In genomic region chr12:18567787-18568186, GRCh38 we compare ENCODE assay signal across 36 cellular contexts.
"Had no signal": no experiment of that assay in that cellular context is flagged by ENCODE, and none has a peak within 500 bp of the region (broad histone marks: within the 10 kb centered on the region; RNA-seq: fewer than 3 reads in every experiment).

No MANE protein-coding gene starts in this region.

- H3K4me3 ChIP-seq: ascending aorta, cardiac muscle cell had no signal

- H3K27me3 ChIP-seq: ascending aorta, cardiac muscle cell had no signal

- DNase-seq: activated CD4-positive, alpha-beta T cell treated with anti-CD3 and anti-CD28 coated beads, Interleukin-2, amount 10 ng/mL, durations not matched to agents 24 days and 14 days; activated CD4-positive, alpha-beta T cell treated with anti-CD3 and anti-CD28 coated beads, Interleukin-2, amount 50 U/mL, for 4 hours; activated CD8-positive, alpha-beta T cell treated with anti-CD3 and anti-CD28 coated beads for 36 hours; activated effector memory CD4-positive, alpha-beta T cell treated with anti-CD3 and anti-CD28 coated beads, Interleukin-2, amount 50 U/mL, for 16 hours; activated naive CD4-positive, alpha-beta T cell; activated naive CD4-positive, alpha-beta T cell treated with anti-CD3 and anti-CD28 coated beads, Interleukin-2, amount 50 U/mL, for 16 hours; activated naive CD8-positive, alpha-beta T cell treated with anti-CD3 and anti-CD28 coated beads for 36 hours; activated T-cell treated with anti-CD3 and anti-CD28 coated beads, Interleukin-2, amount 50 U/mL, for 1 hour; activated T-cell treated with anti-CD3 and anti-CD28 coated beads, Interleukin-2, amount 50 U/mL, for 72 hours; amygdala; MM.1S; MV-4-11; NCI-H1092; NCI-H1417; NCI-H146; NCI-H187; NCI-H2029 treated with DMSO at 0.1 percent for 48 hours; NCI-H2107; NCI-H2171 treated with DMSO at 0.1 percent for 48 hours; NCI-H2227 treated with DMSO at 0.1 percent for 48 hours; NCI-H446 treated with DMSO at 0.1 percent for 48 hours; NCI-H526; NCI-H774; PC-3; SIG-M5; SW 1271; T-helper 1 cell; T-helper 2 cell; T-helper 9 cell had no signal

- H3K9me3 ChIP-seq: ascending aorta had no signal

- H3K4me1 ChIP-seq: ascending aorta had no signal

- H3K9me3 Mint-ChIP-seq: activated CD4-positive, alpha-beta T cell treated with anti-CD3 and anti-CD28 coated beads, Interleukin-2, amount 10 ng/mL, durations not matched to agents 24 days and 14 days; activated T-helper 17 cell treated with anti-CD3 and anti-CD28 coated beads, Interleukin-2, amount 50 U/mL, for 72 hours had no signal

- H3K27ac ChIP-seq: ascending aorta, cardiac muscle cell, KMS-11, RWPE1 had no signal

- H3K9ac ChIP-seq: KMS-11 had no signal

- H3K27ac Mint-ChIP-seq: activated CD4-positive, alpha-beta T cell treated with anti-CD3 and anti-CD28 coated beads, Interleukin-2, amount 10 ng/mL, durations not matched to agents 24 days and 14 days; activated CD8-positive, alpha-beta T cell treated with anti-CD3 and anti-CD28 coated beads for 36 hours; activated naive CD8-positive, alpha-beta T cell treated with anti-CD3 and anti-CD28 coated beads for 36 hours; activated T-cell treated with anti-CD3 and anti-CD28 coated beads, Interleukin-2, amount 50 U/mL, for 72 hours; activated T-helper 17 cell treated with anti-CD3 and anti-CD28 coated beads, Interleukin-2, amount 50 U/mL, for 72 hours had no signal

- ATAC-seq: activated CD8-positive, alpha-beta T cell treated with anti-CD3 and anti-CD28 coated beads for 36 hours; activated T-cell treated with anti-CD3 and anti-CD28 coated beads, Interleukin-2, amount 50 U/mL, for 72 hours; activated T-helper 17 cell treated with anti-CD3 and anti-CD28 coated beads, Interleukin-2, amount 50 U/mL, for 72 hours; PC-3; Right ventricle myocardium inferior had no signal

- H3K4me2 ChIP-seq: KMS-11 had no signal

- H3K27me3 Mint-ChIP-seq: activated CD4-positive, alpha-beta T cell treated with anti-CD3 and anti-CD28 coated beads, Interleukin-2, amount 10 ng/mL, durations not matched to agents 24 days and 14 days; activated CD8-positive, alpha-beta T cell treated with anti-CD3 and anti-CD28 coated beads for 36 hours; activated naive CD8-positive, alpha-beta T cell treated with anti-CD3 and anti-CD28 coated beads for 36 hours; activated T-helper 17 cell treated with anti-CD3 and anti-CD28 coated beads, Interleukin-2, amount 50 U/mL, for 72 hours; central memory CD8-positive, alpha-beta T cell had no signal

- H3K36me3 ChIP-seq: ascending aorta, cardiac muscle cell had no signal

- H3K4me1 Mint-ChIP-seq: activated CD4-positive, alpha-beta T cell treated with anti-CD3 and anti-CD28 coated beads, Interleukin-2, amount 10 ng/mL, durations not matched to agents 24 days and 14 days; activated naive CD8-positive, alpha-beta T cell treated with anti-CD3 and anti-CD28 coated beads for 36 hours; activated T-helper 17 cell treated with anti-CD3 and anti-CD28 coated beads, Interleukin-2, amount 50 U/mL, for 72 hours; central memory CD8-positive, alpha-beta T cell had no signal

- H3K36me3 Mint-ChIP-seq: activated naive CD8-positive, alpha-beta T cell treated with anti-CD3 and anti-CD28 coated beads for 36 hours had no signal

- H3K4me3 Mint-ChIP-seq: activated CD4-positive, alpha-beta T cell treated with anti-CD3 and anti-CD28 coated beads, Interleukin-2, amount 10 ng/mL, durations not matched to agents 24 days and 14 days; activated CD8-positive, alpha-beta T cell treated with anti-CD3 and anti-CD28 coated beads for 36 hours; activated naive CD8-positive, alpha-beta T cell treated with anti-CD3 and anti-CD28 coated beads for 36 hours; activated T-cell treated with anti-CD3 and anti-CD28 coated beads, Interleukin-2, amount 50 U/mL, for 72 hours; activated T-helper 17 cell treated with anti-CD3 and anti-CD28 coated beads, Interleukin-2, amount 50 U/mL, for 72 hours; central memory CD8-positive, alpha-beta T cell had no signal
